Comparison of ENCODE assay signal across 3 cellular contexts in genomic region chr2:148351439-148352143, GRCh38.
A peak's percentile ranks its signal among the peaks of the same experiment; 100 is the strongest.
TF ChIP-seq lines count a peak whose summit lies in the region.

No MANE protein-coding gene starts in this region.

TF ChIP-seq in A549, 52 proteins besides CTCF, POLR2A, EP300 and RAD21:
- no peak for TF ChIP-seq FOSL2 (IDR thresholded peaks at IDR 0.05)
- peak; percentile 56 for TF ChIP-seq FOSL2 (CRISPR knock-in tag; IDR thresholded peaks at IDR 0.05)
- no peak for TF ChIP-seq RFX5 (IDR thresholded peaks at IDR 0.05)
- no peak for TF ChIP-seq CHD4 (IDR thresholded peaks at IDR 0.05; ENCODE audit: borderline replicate concordance)
- TF ChIP-seq HOXA7 (CRISPR knock-in tag; IDR thresholded peaks at IDR 0.05): no peak
- TF ChIP-seq RNF2 (IDR thresholded peaks at IDR 0.05; ENCODE audit: borderline replicate concordance, low read depth): no peak
- no peak for TF ChIP-seq EHF (CRISPR knock-in tag; IDR thresholded peaks at IDR 0.05)
- TF ChIP-seq MAFK (IDR thresholded peaks at IDR 0.05; ENCODE audit: partially characterized antibody): peak; percentile 78

TF ChIP-seq in IMR-90, 13 proteins besides CTCF, POLR2A, EP300 and RAD21:
- TF ChIP-seq FOS (IDR thresholded peaks at IDR 0.05; ENCODE audit: low read depth, low read length) (peak; percentile 37; the same call in 1 of the 2 replicates), CHD1 (IDR thresholded peaks at IDR 0.05; ENCODE audit: low read depth, low read length) (no peak), SMC3 (IDR thresholded peaks at IDR 0.05; ENCODE audit: low read depth, low read length) (no peak), MAFK (IDR thresholded peaks at IDR 0.05; ENCODE audit: low read depth, low read length) (peak; percentile 92)
- TF ChIP-seq, protein P1, sequence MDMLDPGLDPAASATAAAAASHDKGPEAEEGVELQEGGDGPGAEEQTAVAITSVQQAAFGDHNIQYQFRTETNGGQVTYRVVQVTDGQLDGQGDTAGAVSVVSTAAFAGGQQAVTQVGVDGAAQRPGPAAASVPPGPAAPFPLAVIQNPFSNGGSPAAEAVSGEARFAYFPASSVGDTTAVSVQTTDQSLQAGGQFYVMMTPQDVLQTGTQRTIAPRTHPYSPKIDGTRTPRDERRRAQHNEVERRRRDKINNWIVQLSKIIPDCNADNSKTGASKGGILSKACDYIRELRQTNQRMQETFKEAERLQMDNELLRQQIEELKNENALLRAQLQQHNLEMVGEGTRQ (IDR thresholded peaks at IDR 0.05; ENCODE audit: low read depth, low read length): no peak

TF ChIP-seq in H1, 55 proteins besides CTCF, POLR2A, EP300 and RAD21:
- TF ChIP-seq MAFK (IDR thresholded peaks at IDR 0.05; ENCODE audit: low read depth, low read length) (peak; percentile 29; the same call in 1 of the 2 replicates), KDM5A (IDR thresholded peaks at IDR 0.05; ENCODE audit: low read length) (no peak)
